Comparison of ENCODE assay signal across 1 cellular context in genomic region chr1:205003358-205004145, GRCh38.
TF ChIP-seq lines count a peak whose summit lies in the region.

No MANE protein-coding gene starts in this region.

TF ChIP-seq in WTC11, 78 proteins besides CTCF, POLR2A, EP300 and RAD21 (continued from another document):
- TF ChIP-seq MYBL2 (CRISPR knock-in tag; IDR thresholded peaks at IDR 0.05) = no peak
- TF ChIP-seq STAT6 (CRISPR knock-in tag; conservative IDR thresholded peaks at IDR 0.05; ENCODE audit: low read depth) = no peak
- no peak for TF ChIP-seq GABPB1 (CRISPR knock-in tag; IDR thresholded peaks at IDR 0.05)
- TF ChIP-seq, protein P1, sequence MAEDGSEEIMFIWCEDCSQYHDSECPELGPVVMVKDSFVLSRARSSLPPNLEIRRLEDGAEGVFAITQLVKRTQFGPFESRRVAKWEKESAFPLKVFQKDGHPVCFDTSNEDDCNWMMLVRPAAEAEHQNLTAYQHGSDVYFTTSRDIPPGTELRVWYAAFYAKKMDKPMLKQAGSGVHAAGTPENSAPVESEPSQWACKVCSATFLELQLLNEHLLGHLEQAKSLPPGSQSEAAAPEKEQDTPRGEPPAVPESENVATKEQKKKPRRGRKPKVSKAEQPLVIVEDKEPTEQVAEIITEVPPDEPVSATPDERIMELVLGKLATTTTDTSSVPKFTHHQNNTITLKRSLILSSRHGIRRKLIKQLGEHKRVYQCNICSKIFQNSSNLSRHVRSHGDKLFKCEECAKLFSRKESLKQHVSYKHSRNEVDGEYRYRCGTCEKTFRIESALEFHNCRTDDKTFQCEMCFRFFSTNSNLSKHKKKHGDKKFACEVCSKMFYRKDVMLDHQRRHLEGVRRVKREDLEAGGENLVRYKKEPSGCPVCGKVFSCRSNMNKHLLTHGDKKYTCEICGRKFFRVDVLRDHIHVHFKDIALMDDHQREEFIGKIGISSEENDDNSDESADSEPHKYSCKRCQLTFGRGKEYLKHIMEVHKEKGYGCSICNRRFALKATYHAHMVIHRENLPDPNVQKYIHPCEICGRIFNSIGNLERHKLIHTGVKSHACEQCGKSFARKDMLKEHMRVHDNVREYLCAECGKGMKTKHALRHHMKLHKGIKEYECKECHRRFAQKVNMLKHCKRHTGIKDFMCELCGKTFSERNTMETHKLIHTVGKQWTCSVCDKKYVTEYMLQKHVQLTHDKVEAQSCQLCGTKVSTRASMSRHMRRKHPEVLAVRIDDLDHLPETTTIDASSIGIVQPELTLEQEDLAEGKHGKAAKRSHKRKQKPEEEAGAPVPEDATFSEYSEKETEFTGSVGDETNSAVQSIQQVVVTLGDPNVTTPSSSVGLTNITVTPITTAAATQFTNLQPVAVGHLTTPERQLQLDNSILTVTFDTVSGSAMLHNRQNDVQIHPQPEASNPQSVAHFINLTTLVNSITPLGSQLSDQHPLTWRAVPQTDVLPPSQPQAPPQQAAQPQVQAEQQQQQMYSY (CRISPR knock-in tag; IDR thresholded peaks at IDR 0.05) = no peak
- TF ChIP-seq ZNF138 (CRISPR knock-in tag; conservative IDR thresholded peaks at IDR 0.05) = no peak
- TF ChIP-seq HMGA2 (CRISPR knock-in tag; IDR thresholded peaks at IDR 0.05) = no peak
- TF ChIP-seq TEAD1 (CRISPR knock-in tag; IDR thresholded peaks at IDR 0.05) = no peak
- TF ChIP-seq, protein P2, sequence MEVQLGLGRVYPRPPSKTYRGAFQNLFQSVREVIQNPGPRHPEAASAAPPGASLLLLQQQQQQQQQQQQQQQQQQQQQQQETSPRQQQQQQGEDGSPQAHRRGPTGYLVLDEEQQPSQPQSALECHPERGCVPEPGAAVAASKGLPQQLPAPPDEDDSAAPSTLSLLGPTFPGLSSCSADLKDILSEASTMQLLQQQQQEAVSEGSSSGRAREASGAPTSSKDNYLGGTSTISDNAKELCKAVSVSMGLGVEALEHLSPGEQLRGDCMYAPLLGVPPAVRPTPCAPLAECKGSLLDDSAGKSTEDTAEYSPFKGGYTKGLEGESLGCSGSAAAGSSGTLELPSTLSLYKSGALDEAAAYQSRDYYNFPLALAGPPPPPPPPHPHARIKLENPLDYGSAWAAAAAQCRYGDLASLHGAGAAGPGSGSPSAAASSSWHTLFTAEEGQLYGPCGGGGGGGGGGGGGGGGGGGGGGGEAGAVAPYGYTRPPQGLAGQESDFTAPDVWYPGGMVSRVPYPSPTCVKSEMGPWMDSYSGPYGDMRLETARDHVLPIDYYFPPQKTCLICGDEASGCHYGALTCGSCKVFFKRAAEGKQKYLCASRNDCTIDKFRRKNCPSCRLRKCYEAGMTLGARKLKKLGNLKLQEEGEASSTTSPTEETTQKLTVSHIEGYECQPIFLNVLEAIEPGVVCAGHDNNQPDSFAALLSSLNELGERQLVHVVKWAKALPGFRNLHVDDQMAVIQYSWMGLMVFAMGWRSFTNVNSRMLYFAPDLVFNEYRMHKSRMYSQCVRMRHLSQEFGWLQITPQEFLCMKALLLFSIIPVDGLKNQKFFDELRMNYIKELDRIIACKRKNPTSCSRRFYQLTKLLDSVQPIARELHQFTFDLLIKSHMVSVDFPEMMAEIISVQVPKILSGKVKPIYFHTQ (CRISPR knock-in tag; IDR thresholded peaks at IDR 0.05) = no peak
- TF ChIP-seq TCF7 (CRISPR knock-in tag; IDR thresholded peaks at IDR 0.05; ENCODE audit: low read depth) = no peak
